18 cellular contexts compared by ENCODE assay signal in the genomic region with DNA sequence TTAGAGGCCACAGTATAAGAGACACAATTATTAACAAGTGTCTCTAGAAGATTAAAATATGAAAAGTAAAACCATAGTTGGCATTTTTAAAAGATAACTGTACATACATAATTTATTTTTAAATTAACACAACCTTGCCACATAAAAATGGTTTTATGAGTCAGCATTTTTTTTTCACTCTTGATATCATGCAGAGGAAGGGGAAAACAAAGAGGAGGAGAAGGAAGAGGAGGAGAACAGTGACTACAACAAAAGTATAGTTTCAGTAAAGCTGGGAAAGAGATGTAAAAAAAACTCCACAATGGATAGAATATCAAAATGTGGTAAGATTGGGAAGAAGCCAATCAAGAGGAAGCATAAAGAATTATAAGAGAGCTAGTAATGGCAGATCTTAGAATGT. TPM values are rescaled to one million over a fixed set of nuclear protein-coding genes. Genes with fewer than 3 reads are reported as not detected.
"Had no signal": no experiment of that assay in that cellular context is flagged by ENCODE, and none has a peak within 500 bp of the region (broad histone marks: within the 10 kb centered on the region; RNA-seq: fewer than 3 reads in every experiment).

No MANE protein-coding gene starts in this region.

- H3K27me3 ChIP-seq: esophagus squamous epithelium had no signal

- FAIRE-seq: bronchial epithelial cell, small intestine had no signal

- H3K36me3 ChIP-seq: esophagus squamous epithelium had no signal

- H3K9me3 ChIP-seq: esophagus squamous epithelium had no signal

- H3K27ac ChIP-seq: VCaP had no signal

- DNase-seq: activated CD4-positive, alpha-beta memory T cell treated with anti-CD3 and anti-CD28 coated beads, Interleukin-2, amount 10 ng/mL, durations not matched to agents 7 days and 5 days; activated CD4-positive, alpha-beta T cell treated with anti-CD3 and anti-CD28 coated beads for 36 hours; activated CD8-positive, alpha-beta memory T cell treated with anti-CD3 and anti-CD28 coated beads, Interleukin-2, amount 50 U/mL, for 4 hours; activated gamma-delta T cell treated with Interleukin-2 at 50 U/mL for 16 hours; activated naive CD8-positive, alpha-beta T cell treated with anti-CD3 and anti-CD28 coated beads, Interleukin-2, amount 10 ng/mL, durations not matched to agents 7 days and 5 days; activated T-cell treated with anti-CD3 and anti-CD28 coated beads, Interleukin-2, amount 50 U/mL, for 72 hours; aorta; esophagus squamous epithelium; hippocampal formation; left ventricle myocardium superior; small intestine; SW 1271; trophoblast cell had no signal

- H3K4me3 ChIP-seq: esophagus squamous epithelium had no signal

RNA-seq across cellular contexts. Expression of gene CH25H, which starts 34.0 kb away (rescaled TPM):
- total RNA-seq: activated CD4-positive, alpha-beta memory T cell treated with anti-CD3 and anti-CD28 coated beads, Interleukin-2, amount 10 ng/mL, durations not matched to agents 7 days and 5 days; activated CD4-positive, alpha-beta T cell treated with anti-CD3 and anti-CD28 coated beads for 36 hours; activated naive CD8-positive, alpha-beta T cell treated with anti-CD3 and anti-CD28 coated beads, Interleukin-2, amount 10 ng/mL, durations not matched to agents 7 days and 5 days; bronchial epithelial cell; chondrocyte; glomerular endothelial cell; mesothelial cell of epicardium had no signal
